ENCODE assay signal across 22 cellular contexts in genomic region chr6:30129270-30129669, GRCh38. TPM values are rescaled to one million over a fixed set of nuclear protein-coding genes. Genes with fewer than 3 reads are reported as not detected.
DNase-seq lines count a peak whose midpoint lies in the region; ATAC-seq, FAIRE-seq and TF ChIP-seq lines count a peak whose summit lies in the region.
"Had no signal": no experiment of that assay in that cellular context is flagged by ENCODE, and none has a peak within 500 bp of the region (broad histone marks: within the 10 kb centered on the region; RNA-seq: fewer than 3 reads in every experiment).

No MANE protein-coding gene starts in this region.

- POLR2A ChIA-PET in endothelial cell of umbilical vein (lab: Charles Lee): no interaction called here

- no peak overlapping the region for H3K4me3 ChIP-seq in endothelial cell of umbilical vein (replicated peaks in 1 of 3; ENCODE audit: insufficient read depth in 1 of 3, low read depth in 1 of 3, low read length in 3 of 3)
- H3K4me3 ChIP-seq in transverse colon: no peak overlapping the region
- H3K4me3 ChIP-seq in mesendoderm (ENCODE audit: low read length): no peak overlapping the region
- H3K4me3 ChIP-seq in tibial artery: no peak overlapping the region
- H3K4me3 ChIP-seq: SJCRH30 had no signal

- H3K27me3 Mint-ChIP-seq in activated T-cell treated with anti-CD3 and anti-CD28 coated beads, Interleukin-2, amount 50 U/mL, for 72 hours (ENCODE audit: low read depth): peaks cover 81% of the 10 kb centered on the region

- no peak overlapping the region for H2BK15ac ChIP-seq in mesendoderm (replicated peaks; ENCODE audit: low read depth)

- H3K27ac Mint-ChIP-seq in activated T-cell treated with anti-CD3 and anti-CD28 coated beads, Interleukin-2, amount 50 U/mL, for 72 hours: no peak overlapping the region

- CTCF ChIA-PET in endothelial cell of umbilical vein (lab: Charles Lee): interaction anchor here (0.7 to 12.2 kb wide), 2 partner anchors 26 to 479 kb away, joined by 5 to 311 read pairs; no protein-coding TSS in a partner anchor

- H3K27me3 ChIP-seq in endothelial cell of umbilical vein (ENCODE audit: control insufficient read depth in 2 of 2, insufficient read depth in 2 of 2, low read length in 2 of 2) (peaks cover 51 to 77% of the 10 kb centered on the region in 2 experiments), transverse colon (peaks cover 68% of the 10 kb centered on the region), mesendoderm (ENCODE audit: insufficient read depth, low read length, poor library complexity) (peaks cover 28% of the 10 kb centered on the region), tibial artery (peaks cover 0 to 70% of the 10 kb centered on the region in 2 donors)

- H3K9me3 Mint-ChIP-seq in activated T-cell treated with anti-CD3 and anti-CD28 coated beads, Interleukin-2, amount 50 U/mL, for 72 hours: no peaks in the 10 kb centered on the region

- H3K36me3 ChIP-seq in endothelial cell of umbilical vein (ENCODE audit: control insufficient read depth in 2 of 2, extremely low read depth in 1 of 2, insufficient read depth in 2 of 2, low read length in 2 of 2) (no peaks in the 10 kb centered on the region), transverse colon (no peaks in the 10 kb centered on the region), mesendoderm (ENCODE audit: control insufficient read depth, insufficient read depth, low read length) (no peaks in the 10 kb centered on the region), tibial artery (no peaks in the 10 kb centered on the region)
- H3K36me3 ChIP-seq: SJCRH30 had no signal

- BruUV-seq in endothelial cell of umbilical vein (replicated peaks; lab: Mats Ljungman, UMichigan): no TSS peak

- no peak for TF ChIP-seq CTCF in endothelial cell of umbilical vein (IDR thresholded peaks at IDR 0.05; ENCODE audit: extremely low read depth in 1 of 2, insufficient read depth in 1 of 2, low read depth in 1 of 2, low read length in 2 of 2)
- TF ChIP-seq CTCF in transverse colon (IDR thresholded peaks at IDR 0.05): no peak
- no peak for TF ChIP-seq CTCF in tibial artery (IDR thresholded peaks at IDR 0.05)

- H3K4me2 ChIP-seq in endothelial cell of umbilical vein (ENCODE audit: insufficient read depth, low read length) (no peak overlapping the region), mesendoderm (ENCODE audit: low read length) (no peak overlapping the region)

- dilution Hi-C loops in endothelial cell of umbilical vein (cut with MboI; ENCODE audit: extremely low pct_ligation_motif_present, low sequenced_read_pairs): no loop called here

- in situ Hi-C loops in transverse colon (cut with MboI; ENCODE audit: low pct_ligation_motif_present in 1 of 4, low pct_unique_long_range_greater_than_20kb in 1 of 4, low sequenced_read_pairs in 3 of 4): no loop called here

- H3K79me2 ChIP-seq in endothelial cell of umbilical vein (ENCODE audit: control insufficient read depth, insufficient read depth, low read length) (no peaks in the 10 kb centered on the region), mesendoderm (ENCODE audit: control insufficient read depth, insufficient read depth, low read length) (no peaks in the 10 kb centered on the region)

- DNase-seq in activated T-cell treated with anti-CD3 and anti-CD28 coated beads, Interleukin-2, amount 50 U/mL, for 72 hours: peak in 1 of 2 donors; percentile 15
- no peak for DNase-seq in activated T-cell treated with anti-CD3 and anti-CD28 coated beads, Interleukin-2, amount 50 U/mL, for 48 hours
- DNase-seq in HT-29 (ENCODE audit: low spot score) (peak; percentile 45), endothelial cell of umbilical vein (ENCODE audit: low read depth, low spot score) (no peak), transverse colon (no peak), mesendoderm (no peak), tibial artery (no peak), NCI-H524 treated with DMSO at 0.1 percent for 48 hours (lab: John Stamatoyannopoulos, UW) (no peak)
- DNase-seq: DMS153, EL, NCI-H1092, NCI-H146, NCI-H2227 treated with DMSO at 0.1 percent for 48 hours, NCI-H524, SJCRH30 had no signal

- no peak overlapping the region for H2AK5ac ChIP-seq in mesendoderm (ENCODE audit: low read length)

- no peak overlapping the region for H4K5ac ChIP-seq in mesendoderm (ENCODE audit: low read length)

- no peak for TF ChIP-seq POLR2A in endothelial cell of umbilical vein (IDR thresholded peaks at IDR 0.05; ENCODE audit: low read depth, low read length)
- TF ChIP-seq POLR2A in transverse colon (IDR thresholded peaks at IDR 0.05): no peak

- no peak overlapping the region for H3K4ac ChIP-seq in mesendoderm (ENCODE audit: low read depth, low read length)

- no peaks in the 10 kb centered on the region for H3K36me3 Mint-ChIP-seq in activated T-cell treated with anti-CD3 and anti-CD28 coated beads, Interleukin-2, amount 50 U/mL, for 72 hours (ENCODE audit: insufficient read depth in 2 of 2)

- peaks cover 33% of the 10 kb centered on the region for H3K4me1 Mint-ChIP-seq in activated T-cell treated with anti-CD3 and anti-CD28 coated beads, Interleukin-2, amount 50 U/mL, for 72 hours (ENCODE audit: low read depth)

- H2BK5ac ChIP-seq in mesendoderm (ENCODE audit: low read length): no peak overlapping the region

- H4K8ac ChIP-seq in mesendoderm (ENCODE audit: low read depth, low read length): no peak overlapping the region

- H3K4me3 Mint-ChIP-seq in activated T-cell treated with anti-CD3 and anti-CD28 coated beads, Interleukin-2, amount 50 U/mL, for 72 hours: peak overlapping the region in 1 of 2 donors; percentile 26

- no peak overlapping the region for H3K27ac ChIP-seq in endothelial cell of umbilical vein (ENCODE audit: insufficient read depth, low read depth, low read length)
- H3K27ac ChIP-seq in transverse colon: peak overlapping the region; percentile 30 to 69 (median 66)
- H3K27ac ChIP-seq in mesendoderm (ENCODE audit: low read depth, low read length): no peak overlapping the region
- no peak overlapping the region for H3K27ac ChIP-seq in tibial artery
- H3K27ac ChIP-seq: C4-2B, KMS-11, RWPE1, SJCRH30 had no signal

- no peak overlapping the region for H3K23ac ChIP-seq in mesendoderm (ENCODE audit: low read length)

- no peak for TF ChIP-seq EP300 in transverse colon (IDR thresholded peaks at IDR 0.05; ENCODE audit: low read depth)

- H3K9ac ChIP-seq in endothelial cell of umbilical vein (replicated peaks; ENCODE audit: extremely low read depth, insufficient read depth, low read length): no peak overlapping the region
- no peak overlapping the region for H3K9ac ChIP-seq in mesendoderm (ENCODE audit: low read length)
- H3K9ac ChIP-seq: KMS-11 had no signal

- no peak overlapping the region for H3K18ac ChIP-seq in mesendoderm (ENCODE audit: low read length)

- H3K4me1 ChIP-seq in endothelial cell of umbilical vein (ENCODE audit: control insufficient read depth, extremely low read depth, insufficient read depth, low read length) (no peaks in the 10 kb centered on the region), transverse colon (peaks cover 8 to 30% (median 19%) of the 10 kb centered on the region in 4 donors), mesendoderm (ENCODE audit: control insufficient read depth, low read depth, low read length) (no peaks in the 10 kb centered on the region), tibial artery (peaks cover 0 to 15% (median 5%) of the 10 kb centered on the region in 4 donors)

- no peaks in the 10 kb centered on the region for H3K9me3 ChIP-seq in endothelial cell of umbilical vein (replicated peaks; ENCODE audit: control insufficient read depth, insufficient read depth, low read length)
- H3K9me3 ChIP-seq in transverse colon: no peaks in the 10 kb centered on the region
- H3K9me3 ChIP-seq in tibial artery: no peaks in the 10 kb centered on the region
- H3K9me3 ChIP-seq: SJCRH30 had no signal

- 54 to 68% methylated on average over 3 to 4 of the region's 4 CpGs for WGBS in transverse colon (ENCODE audit: low coverage in 1 of 2), 2 donors
- WGBS in mesendoderm (ENCODE audit: extremely low coverage, insufficient coverage, low lambda C conversion rate): no CpG with 5 or more reads among the region's 4 CpGs

- H3K56ac ChIP-seq in mesendoderm (ENCODE audit: low read length): no peak overlapping the region

- ATAC-seq in activated T-cell treated with anti-CD3 and anti-CD28 coated beads, Interleukin-2, amount 50 U/mL, for 72 hours (replicated peaks in 1 of 2): peak; percentile 81 to 88
- ATAC-seq: HepG2 had no signal

- H3K79me1 ChIP-seq in mesendoderm (ENCODE audit: low read length): no peaks in the 10 kb centered on the region

- no peak for FAIRE-seq in endothelial cell of umbilical vein (lab: Jason Lieb, UNC)
- FAIRE-seq: HepG2 had no signal

- no peak overlapping the region for H2BK120ac ChIP-seq in mesendoderm (ENCODE audit: low read depth, low read length)

- no peaks in the 10 kb centered on the region for H4K20me1 ChIP-seq in endothelial cell of umbilical vein (replicated peaks; ENCODE audit: control insufficient read depth, extremely low read depth, insufficient read depth, low read length)

- intact Hi-C loops in endothelial cell of umbilical vein (cut with micrococcal nuclease): no loop called here
- intact Hi-C loops in transverse colon (cut with DNase I; ENCODE audit: low total_unique reads): loop anchor here (5.0 kb wide), 1 partner anchor 968 kb away; no protein-coding TSS in a partner anchor
- intact Hi-C loops in tibial artery (cut with DNase I; ENCODE audit: low total_unique reads): no loop called here

- H2AFZ ChIP-seq in endothelial cell of umbilical vein (ENCODE audit: low read depth, low read length): no peak overlapping the region

- H3K9me1 ChIP-seq in endothelial cell of umbilical vein (replicated peaks; ENCODE audit: control insufficient read depth, extremely low read depth, insufficient read depth, low read length): no peaks in the 10 kb centered on the region

RNA-seq across cellular contexts. Expression of gene TRIM40, which starts 6.7 kb away (rescaled TPM):
- total RNA-seq in activated T-cell treated with anti-CD3 and anti-CD28 coated beads, Interleukin-2, amount 50 U/mL, for 72 hours: not detected
- not detected in 2 replicates for total RNA-seq in HT-29 (2014; rRNA removed; shearing (Covaris generic))
- total RNA-seq in endothelial cell of umbilical vein: not detected in 2 replicates
- polyA plus RNA-seq in endothelial cell of umbilical vein: not detected in 2 replicates
- not detected in 2 replicates for polyA plus RNA-seq in endothelial cell of umbilical vein (2011; cell fraction: cytosol; rRNA removed)
- polyA plus RNA-seq in endothelial cell of umbilical vein (2011; cell fraction: nucleus; rRNA removed): not detected in 2 replicates
- not detected in 2 replicates for polyA plus RNA-seq in endothelial cell of umbilical vein (2012)
- polyA minus RNA-seq in endothelial cell of umbilical vein: not detected in 2 replicates
- polyA minus RNA-seq in endothelial cell of umbilical vein (2011; cell fraction: cytosol; rRNA and poly(A)+ RNA removed): not detected
- not detected in 2 replicates for polyA minus RNA-seq in endothelial cell of umbilical vein (2011; cell fraction: nucleus; rRNA and poly(A)+ RNA removed)
- total RNA-seq in transverse colon: 10 to 100 TPM in 2 of 4 donors, 1 to 10 TPM in 1, under 1 TPM in 1; 0.40 to 14.8 (median 7.0) TPM
- not detected for polyA plus RNA-seq in mesendoderm (2013, experiment 1 of 2)
- not detected for polyA plus RNA-seq in mesendoderm (2013, experiment 2 of 2)
- total RNA-seq: H4, HepG2, MCF 10A, OCI-LY7, SJCRH30 had no signal

RNA-seq across cellular contexts. Expression of gene TRIM31, which starts 16.4 kb away (rescaled TPM):
- under 1 TPM in 1 of 2 donors, not detected in 1; 0.12 TPM for total RNA-seq in activated T-cell treated with anti-CD3 and anti-CD28 coated beads, Interleukin-2, amount 50 U/mL, for 72 hours
- 112 and 119 TPM in 2 replicates for total RNA-seq in HT-29 (2014; rRNA removed; shearing (Covaris generic))
- total RNA-seq in endothelial cell of umbilical vein (not detected in 2 replicates), transverse colon (100 to 1,000 TPM in 2 of 4 donors, 10 to 100 TPM in 1, 1 to 10 TPM in 1; 3.4 to 221 (median 151) TPM)
- not detected in 2 replicates for polyA plus RNA-seq in endothelial cell of umbilical vein
- polyA plus RNA-seq in endothelial cell of umbilical vein (2011; cell fraction: cytosol; rRNA removed): not detected in 2 replicates
- polyA plus RNA-seq in endothelial cell of umbilical vein (2011; cell fraction: nucleus; rRNA removed): not detected in 2 replicates
- not detected in 2 replicates for polyA plus RNA-seq in endothelial cell of umbilical vein (2012)
- polyA minus RNA-seq in endothelial cell of umbilical vein: not detected in 2 replicates
- not detected for polyA minus RNA-seq in endothelial cell of umbilical vein (2011; cell fraction: cytosol; rRNA and poly(A)+ RNA removed)
- not detected in 2 replicates for polyA minus RNA-seq in endothelial cell of umbilical vein (2011; cell fraction: nucleus; rRNA and poly(A)+ RNA removed)
- polyA plus RNA-seq in mesendoderm (2013, experiment 1 of 2): not detected
- not detected for polyA plus RNA-seq in mesendoderm (2013, experiment 2 of 2)
- total RNA-seq: MCF 10A, OCI-LY7, SJCRH30 had no signal

RNA-seq across cellular contexts. Expression of gene TRIM10, which starts 31.7 kb away (rescaled TPM):
- under 1 TPM in 1 of 2 donors, not detected in 1; 0.39 TPM for total RNA-seq in activated T-cell treated with anti-CD3 and anti-CD28 coated beads, Interleukin-2, amount 50 U/mL, for 72 hours
- total RNA-seq in HT-29 (2014; rRNA removed; shearing (Covaris generic)): 1.2 and 2.1 TPM in 2 replicates
- total RNA-seq in endothelial cell of umbilical vein (not detected in 2 replicates), transverse colon (10 to 100 TPM in 1 of 4 donors, 1 to 10 TPM in 2, under 1 TPM in 1; 0.20 to 19.8 (median 3.7) TPM)
- not detected in 2 replicates for polyA plus RNA-seq in endothelial cell of umbilical vein
- not detected in 2 replicates for polyA plus RNA-seq in endothelial cell of umbilical vein (2011; cell fraction: cytosol; rRNA removed)
- polyA plus RNA-seq in endothelial cell of umbilical vein (2011; cell fraction: nucleus; rRNA removed): not detected in 2 replicates
- polyA plus RNA-seq in endothelial cell of umbilical vein (2012): not detected in 2 replicates
- not detected in 2 replicates for polyA minus RNA-seq in endothelial cell of umbilical vein
- not detected for polyA minus RNA-seq in endothelial cell of umbilical vein (2011; cell fraction: cytosol; rRNA and poly(A)+ RNA removed)
- polyA minus RNA-seq in endothelial cell of umbilical vein (2011; cell fraction: nucleus; rRNA and poly(A)+ RNA removed): not detected in 2 replicates
- 0.01 TPM for polyA plus RNA-seq in mesendoderm (2013, experiment 1 of 2)
- polyA plus RNA-seq in mesendoderm (2013, experiment 2 of 2): 0.01 TPM
- total RNA-seq: H4, MCF 10A, OCI-LY7, SJCRH30 had no signal

RNA-seq across cellular contexts. Expression of gene TRIM15, which starts 34.1 kb away (rescaled TPM):
- total RNA-seq in activated T-cell treated with anti-CD3 and anti-CD28 coated beads, Interleukin-2, amount 50 U/mL, for 72 hours: under 1 TPM; 0.84 to 0.95 TPM
- total RNA-seq in HT-29 (2014; rRNA removed; shearing (Covaris generic)): 13.3 and 15.1 TPM in 2 replicates
- not detected in 2 replicates for total RNA-seq in endothelial cell of umbilical vein
- polyA plus RNA-seq in endothelial cell of umbilical vein: not detected in 2 replicates
- not detected in 2 replicates for polyA plus RNA-seq in endothelial cell of umbilical vein (2011; cell fraction: cytosol; rRNA removed)
- polyA plus RNA-seq in endothelial cell of umbilical vein (2011; cell fraction: nucleus; rRNA removed): not detected in 2 replicates
- not detected in 2 replicates for polyA plus RNA-seq in endothelial cell of umbilical vein (2012)
- not detected in 2 replicates for polyA minus RNA-seq in endothelial cell of umbilical vein
- polyA minus RNA-seq in endothelial cell of umbilical vein (2011; cell fraction: cytosol; rRNA and poly(A)+ RNA removed): not detected
- polyA minus RNA-seq in endothelial cell of umbilical vein (2011; cell fraction: nucleus; rRNA and poly(A)+ RNA removed): not detected in 2 replicates
- 10 to 100 TPM in 3 of 4 donors, 1 to 10 TPM in 1; 5.8 to 90.7 (median 51.8) TPM for total RNA-seq in transverse colon
- polyA plus RNA-seq in mesendoderm (2013, experiment 1 of 2): 0.03 TPM
- polyA plus RNA-seq in mesendoderm (2013, experiment 2 of 2): 0.04 TPM
- total RNA-seq: OCI-LY7 had no signal

RNA-seq across cellular contexts. Expression of gene RNF39, which starts 53.7 kb away (rescaled TPM):
- not detected for total RNA-seq in activated T-cell treated with anti-CD3 and anti-CD28 coated beads, Interleukin-2, amount 50 U/mL, for 72 hours
- total RNA-seq in HT-29 (2014; rRNA removed; shearing (Covaris generic)): 3.8 and 6.5 TPM in 2 replicates
- total RNA-seq in endothelial cell of umbilical vein (not detected in 2 replicates), transverse colon (under 1 TPM in 2 of 4 donors, not detected in 2; 0.27 to 0.95 TPM)
- polyA plus RNA-seq in endothelial cell of umbilical vein: not detected in 2 replicates
- polyA plus RNA-seq in endothelial cell of umbilical vein (2011; cell fraction: cytosol; rRNA removed): not detected in 2 replicates
- not detected in 2 replicates for polyA plus RNA-seq in endothelial cell of umbilical vein (2011; cell fraction: nucleus; rRNA removed)
- polyA plus RNA-seq in endothelial cell of umbilical vein (2012): 0.36 and 0.48 TPM in 2 replicates
- not detected in 2 replicates for polyA minus RNA-seq in endothelial cell of umbilical vein
- not detected for polyA minus RNA-seq in endothelial cell of umbilical vein (2011; cell fraction: cytosol; rRNA and poly(A)+ RNA removed)
- not detected in 2 replicates for polyA minus RNA-seq in endothelial cell of umbilical vein (2011; cell fraction: nucleus; rRNA and poly(A)+ RNA removed)
- polyA plus RNA-seq in mesendoderm (2013, experiment 1 of 2): 0.13 TPM
- polyA plus RNA-seq in mesendoderm (2013, experiment 2 of 2): 0.13 TPM
- total RNA-seq: H4, OCI-LY7, SJCRH30 had no signal

Comparison
In these comparisons a context has a peak if more than half of its experiments do, and no peak if none do; other contexts are left out.
1. H3K27ac ChIP-seq: peak in transverse colon (4 of 4); none in endothelial cell of umbilical vein (single experiment), mesendoderm (single experiment) and tibial artery (0 of 2).